ENCODE assay signal across 8 cellular contexts in genomic region chr3:148379763-148380162, GRCh38.
DNase-seq lines count a peak whose midpoint lies in the region; ATAC-seq and TF ChIP-seq lines count a peak whose summit lies in the region.

No MANE protein-coding gene starts in this region.

- TF ChIP-seq CTCF in foreskin fibroblast (IDR thresholded peaks at IDR 0.05; ENCODE audit: low read depth, low read length), result peak; percentile 56
- TF ChIP-seq CTCF in retinal pigment epithelial cell (conservative IDR thresholded peaks at IDR 0.05; ENCODE audit: low read depth, low read length), result peak; percentile 68

- H3K4me3 ChIP-seq in foreskin fibroblast (ENCODE audit: low read depth in 1 of 2, low read length in 2 of 2) (no peak overlapping the region), retinal pigment epithelial cell (ENCODE audit: low read length) (no peak overlapping the region)

- ATAC-seq in GM21390 (IDR thresholded peaks at IDR 0.05; ENCODE audit: unreplicated experiment), result peak; percentile 91
- ATAC-seq in HG03521 (IDR thresholded peaks at IDR 0.05; ENCODE audit: unreplicated experiment), result peak; percentile 82

- DNase-seq in EL (peak; percentile 69), RPMI8226 (peak; percentile 65), foreskin fibroblast (peak; percentile 34 to 61), retinal pigment epithelial cell (ENCODE audit: low read depth) (peak; percentile 28), NCI-H187 (lab: John Stamatoyannopoulos, UW) (no peak), activated gamma-delta T cell treated with Interleukin-2 at 50 U/mL for 16 hours (no peak)

Comparison
In these comparisons a context has a peak if more than half of its experiments do, and no peak if none do; other contexts are left out.
1. DNase-seq: peak in EL (single experiment), RPMI8226 (single experiment), foreskin fibroblast (2 of 2) and retinal pigment epithelial cell (single experiment); none in NCI-H187 (0 of 2) and activated gamma-delta T cell treated with Interleukin-2 at 50 U/mL for 16 hours (single experiment).